1 cellular context compared by ENCODE assay signal in the genomic region with DNA sequence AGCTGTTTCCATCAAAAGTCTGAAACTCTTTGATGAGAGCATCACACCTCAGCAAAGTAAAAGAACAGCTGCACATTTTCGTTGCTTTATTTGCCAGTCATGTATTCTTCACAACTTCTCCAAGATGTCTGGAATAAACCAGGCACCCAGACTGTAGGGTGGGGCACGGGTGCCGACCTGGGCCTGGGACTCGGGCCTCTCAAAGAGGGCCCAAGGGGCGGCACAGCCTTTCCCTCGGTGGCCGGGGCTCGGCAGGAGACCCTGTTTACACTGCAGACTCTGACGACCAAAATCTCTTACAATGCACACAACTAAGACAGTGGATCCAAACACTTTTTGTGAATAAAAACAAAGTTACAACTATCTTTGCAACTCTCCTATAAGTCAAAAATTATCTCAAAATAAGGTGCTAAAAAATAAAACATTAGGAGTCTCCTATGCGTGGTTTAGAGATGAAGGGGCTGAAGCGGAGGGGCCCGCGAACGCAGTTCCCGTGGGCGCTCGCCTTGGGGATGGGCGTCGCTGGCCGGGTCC.
A peak's percentile ranks its signal among the peaks of the same experiment; 100 is the strongest.
TF ChIP-seq lines count a peak whose summit lies in the region.

No MANE protein-coding gene starts in this region.

TF ChIP-seq in H1, 55 proteins besides CTCF, POLR2A, EP300 and RAD21:
- TF ChIP-seq KDM4A (IDR thresholded peaks at IDR 0.05; ENCODE audit: low read depth, low read length, severe bottlenecking) (no peak), SIN3A (conservative IDR thresholded peaks at IDR 0.05 in 1 of 2, IDR thresholded peaks at IDR 0.05 in 1 of 2; ENCODE audit: low read depth in 1 of 2, low read length in 2 of 2) (no peak), ASH2L (IDR thresholded peaks at IDR 0.05; ENCODE audit: low read length) (peak; percentile 40), GABPA (IDR thresholded peaks at IDR 0.05; ENCODE audit: borderline replicate concordance, insufficient read depth, low read length) (no peak), SP4 (IDR thresholded peaks at IDR 0.05; ENCODE audit: low read length) (no peak)
